In genomic region chr22:50626856-50627451, GRCh38 we compare ENCODE assay signal across 6 cellular contexts. TPM values are rescaled to one million over a fixed set of nuclear protein-coding genes. Genes with fewer than 3 reads are reported as not detected.
DNase-seq lines count a peak whose midpoint lies in the region; ATAC-seq and TF ChIP-seq lines count a peak whose summit lies in the region.

No MANE protein-coding gene starts in this region.

- peak overlapping the region; percentile 48 to 92 (median 84) for H3K27ac Mint-ChIP-seq in naive thymus-derived CD8-positive, alpha-beta T cell

- peaks cover 0 to 8% (median 0%) of the 10 kb centered on the region in 3 donors for H3K36me3 Mint-ChIP-seq in naive thymus-derived CD8-positive, alpha-beta T cell

- H3K4me3 ChIP-seq in GM12865 (ENCODE audit: low read depth, low read length) (peak overlapping the region; percentile 98), astrocyte of the spinal cord (ENCODE audit: low read depth, low read length) (peak overlapping the region; percentile 81)

- TF ChIP-seq CTCF in GM12865 (IDR thresholded peaks at IDR 0.05; ENCODE audit: insufficient read depth, low read depth, low read length, missing control alignments) (no peak), astrocyte of the spinal cord (IDR thresholded peaks at IDR 0.05; ENCODE audit: low read depth, low read length) (no peak)

- DNase-seq in GM12865 (ENCODE audit: low read depth) (no peak), astrocyte of the spinal cord (ENCODE audit: low read depth, low spot score) (no peak), NCI-H524 treated with DMSO at 0.1 percent for 48 hours (lab: John Stamatoyannopoulos, UW) (no peak), NCI-H146 treated with DMSO at 0.1 percent for 48 hours (lab: John Stamatoyannopoulos, UW; ENCODE audit: unreplicated experiment) (no peak)
- no peak for DNase-seq in naive thymus-derived CD8-positive, alpha-beta T cell

- in situ Hi-C loops in astrocyte of the spinal cord (cut with HindIII; ENCODE audit: low sequenced_read_pairs): no loop called here

- H3K9me3 Mint-ChIP-seq in naive thymus-derived CD8-positive, alpha-beta T cell: no peaks in the 10 kb centered on the region

- H3K4me3 Mint-ChIP-seq in naive thymus-derived CD8-positive, alpha-beta T cell: peak overlapping the region; percentile 72 to 87 (median 79)

- no peak for ATAC-seq in naive thymus-derived CD8-positive, alpha-beta T cell
- no peak for ATAC-seq in GM19463 (IDR thresholded peaks at IDR 0.05; ENCODE audit: unreplicated experiment)

- H3K27me3 Mint-ChIP-seq in naive thymus-derived CD8-positive, alpha-beta T cell: no peaks in the 10 kb centered on the region

- peaks cover 26 to 45% (median 41%) of the 10 kb centered on the region in 4 donors for H3K4me1 Mint-ChIP-seq in naive thymus-derived CD8-positive, alpha-beta T cell

- POLR2A ChIA-PET in naive thymus-derived CD8-positive, alpha-beta T cell (lab: Charles Lee): interaction anchor here (0.7 to 3.1 kb wide), 7 partner anchors 16 to 435 kb away, joined by 3 to 13 read pairs (median 4); partner anchors contain the start of genes LMF2, NCAPH2 and SCO2

RNA-seq across cellular contexts. Expression of gene ARSA, which starts 1.0 kb away (rescaled TPM):
- total RNA-seq in naive thymus-derived CD8-positive, alpha-beta T cell: 10 to 100 TPM; 88.4 to 88.9 TPM
- 1 to 10 TPM; 7.2 to 9.3 (median 7.3) TPM for polyA plus RNA-seq in naive thymus-derived CD8-positive, alpha-beta T cell

RNA-seq across cellular contexts. Expression of gene MAPK8IP2, which starts 26.4 kb away (rescaled TPM):
- under 1 TPM; 0.22 to 0.62 TPM for total RNA-seq in naive thymus-derived CD8-positive, alpha-beta T cell
- not detected for polyA plus RNA-seq in naive thymus-derived CD8-positive, alpha-beta T cell

RNA-seq across cellular contexts. Expression of gene CHKB, which starts 44.3 kb away (rescaled TPM):
- 100 to 1,000 TPM; 205 to 215 TPM for total RNA-seq in naive thymus-derived CD8-positive, alpha-beta T cell
- polyA plus RNA-seq in naive thymus-derived CD8-positive, alpha-beta T cell: 10 to 100 TPM; 23.0 to 26.9 (median 25.1) TPM

RNA-seq across cellular contexts. Expression of gene SHANK3, which starts 45.7 kb away (rescaled TPM):
- under 1 TPM in 1 of 2 experiments, not detected in 1; 0.05 TPM for total RNA-seq in naive thymus-derived CD8-positive, alpha-beta T cell
- polyA plus RNA-seq in naive thymus-derived CD8-positive, alpha-beta T cell: not detected

RNA-seq across cellular contexts. Expression of gene CPT1B, which starts 48.7 kb away (rescaled TPM):
- 10 to 100 TPM; 94.7 to 97.5 TPM for total RNA-seq in naive thymus-derived CD8-positive, alpha-beta T cell
- polyA plus RNA-seq in naive thymus-derived CD8-positive, alpha-beta T cell: 1 to 10 TPM in 1 of 3 donors, under 1 TPM in 1, not detected in 1; 0.23 to 1.3 TPM
